ENCODE assay signal across 8 cellular contexts in genomic region chr19:1105217-1105872, GRCh38. TPM values are rescaled to one million over a fixed set of nuclear protein-coding genes. Genes with fewer than 3 reads are reported as not detected.
DNase-seq lines count a peak whose midpoint lies in the region; ATAC-seq and TF ChIP-seq lines count a peak whose summit lies in the region.

No MANE protein-coding gene starts in this region.

- no peaks in the 10 kb centered on the region for H3K79me1 ChIP-seq in mesendoderm (ENCODE audit: low read length)

- H3K27me3 ChIP-seq in mesendoderm (ENCODE audit: insufficient read depth, low read length, poor library complexity) = no peaks in the 10 kb centered on the region
- no peaks in the 10 kb centered on the region for H3K27me3 ChIP-seq in aorta (ENCODE audit: control insufficient read depth in 1 of 2, insufficient read depth in 2 of 2, low read length in 1 of 2)

- no TSS peak for BruUV-seq in MCF 10A (replicated peaks; lab: Mats Ljungman, UMichigan)

- H3K4me2 ChIP-seq in mesendoderm (ENCODE audit: low read length) = peak overlapping the region; percentile 96

- H2BK120ac ChIP-seq in mesendoderm (ENCODE audit: low read depth, low read length) = no peak overlapping the region

- H2BK15ac ChIP-seq in mesendoderm (replicated peaks; ENCODE audit: low read depth) = no peak overlapping the region

- H4K8ac ChIP-seq in mesendoderm (ENCODE audit: low read depth, low read length) = no peak overlapping the region

- H3K4me3 ChIP-seq in mesendoderm (ENCODE audit: low read length) = peak overlapping the region; percentile 66
- H3K4me3 ChIP-seq in aorta (ENCODE audit: low read length in 2 of 2) = peak overlapping the region; percentile 81 to 85

- no peak overlapping the region for H2AK5ac ChIP-seq in mesendoderm (ENCODE audit: low read length)

- peak overlapping the region; percentile 92 for H3K9ac ChIP-seq in mesendoderm (ENCODE audit: low read length)

- intact Hi-C loops in MCF 10A (cut with micrococcal nuclease) = no loop called here
- intact Hi-C loops in aorta (cut with DNase I) = no loop called here

- CTCF ChIA-PET in MCF 10A (lab: Yijun Ruan, JAX) = no interaction called here

- no peaks in the 10 kb centered on the region for H3K9me3 Mint-ChIP-seq in stimulated activated naive CD8-positive, alpha-beta T cell treated with anti-CD3 and anti-CD28 coated beads, Interleukin-15, Interleukin-2, amounts not matched to agents 100 ng/mL and 50 ng/mL, for 24 hours
- no peaks in the 10 kb centered on the region for H3K9me3 Mint-ChIP-seq in MCF 10A (ENCODE audit: unreplicated experiment)

- no peak overlapping the region for H3K18ac ChIP-seq in mesendoderm (ENCODE audit: low read length)

- H4K5ac ChIP-seq in mesendoderm (ENCODE audit: low read length) = no peak overlapping the region

- no peak overlapping the region for H3K4ac ChIP-seq in mesendoderm (ENCODE audit: low read depth, low read length)

- H3K9me3 ChIP-seq in aorta (ENCODE audit: control insufficient read depth, low read length) = no peaks in the 10 kb centered on the region

- peaks cover 4% of the 10 kb centered on the region for H3K79me2 ChIP-seq in mesendoderm (ENCODE audit: control insufficient read depth, insufficient read depth, low read length)

- H3K23ac ChIP-seq in mesendoderm (ENCODE audit: low read length) = no peak overlapping the region

- H3K36me3 ChIP-seq in mesendoderm (ENCODE audit: control insufficient read depth, insufficient read depth, low read length) = peaks cover 2% of the 10 kb centered on the region
- H3K36me3 ChIP-seq in aorta (ENCODE audit: control insufficient read depth in 1 of 2, insufficient read depth in 2 of 2, low read length in 1 of 2) = no peaks in the 10 kb centered on the region

- no peak for TF ChIP-seq CTCF in MCF 10A (IDR thresholded peaks at IDR 0.05; ENCODE audit: unreplicated experiment)

- H3K56ac ChIP-seq in mesendoderm (ENCODE audit: low read length) = peak overlapping the region; percentile 99

- H3K27ac ChIP-seq in mesendoderm (ENCODE audit: low read depth, low read length) = peak overlapping the region; percentile 99
- H3K27ac ChIP-seq in aorta (ENCODE audit: low read depth in 1 of 2, low read length in 2 of 2) = peak overlapping the region in 1 of 2 donors; percentile 75

- no peaks in the 10 kb centered on the region for H3K36me3 Mint-ChIP-seq in stimulated activated naive CD8-positive, alpha-beta T cell treated with anti-CD3 and anti-CD28 coated beads, Interleukin-15, Interleukin-2, amounts not matched to agents 100 ng/mL and 50 ng/mL, for 24 hours (ENCODE audit: low read depth)
- peaks cover 61% of the 10 kb centered on the region for H3K36me3 Mint-ChIP-seq in MCF 10A (ENCODE audit: insufficient read depth, unreplicated experiment)

- POLR2A ChIA-PET in MCF 10A (lab: Yijun Ruan, JAX) = interaction anchor here (1.2 to 6.6 kb wide), 9 partner anchors 11 to 111 kb away, joined by 3 to 73 read pairs (median 7); partner anchors contain the start of gene CNN2

- H3K27ac Mint-ChIP-seq in stimulated activated naive CD8-positive, alpha-beta T cell treated with anti-CD3 and anti-CD28 coated beads, Interleukin-15, Interleukin-2, amounts not matched to agents 100 ng/mL and 50 ng/mL, for 24 hours = no peak overlapping the region
- H3K27ac Mint-ChIP-seq in MCF 10A (ENCODE audit: low read depth, unreplicated experiment) = no peak overlapping the region

- H3K4me1 ChIP-seq in mesendoderm (ENCODE audit: control insufficient read depth, low read depth, low read length) = peaks cover 3% of the 10 kb centered on the region
- no peaks in the 10 kb centered on the region for H3K4me1 ChIP-seq in aorta (ENCODE audit: control insufficient read depth in 1 of 2, insufficient read depth in 2 of 2, low read length in 2 of 2)

- no peak overlapping the region for H2BK5ac ChIP-seq in mesendoderm (ENCODE audit: low read length)

- DNase-seq in stimulated activated naive CD8-positive, alpha-beta T cell treated with anti-CD3 and anti-CD28 coated beads, Interleukin-15, Interleukin-2, amounts not matched to agents 100 U/mL and 50 U/mL, for 24 hours = no peak
- DNase-seq in MCF 10A (ENCODE audit: unreplicated experiment) (no peak), mesendoderm (no peak), aorta (peak in 1 of 2 donors; percentile 74), OCI-M2 (lab: John Stamatoyannopoulos, UW; ENCODE audit: unreplicated experiment) (no peak), activated gamma-delta T cell treated with Interleukin-2 at 50 U/mL for 16 hours (no peak)

- peaks cover 32% of the 10 kb centered on the region for H3K4me1 Mint-ChIP-seq in stimulated activated naive CD8-positive, alpha-beta T cell treated with anti-CD3 and anti-CD28 coated beads, Interleukin-15, Interleukin-2, amounts not matched to agents 100 ng/mL and 50 ng/mL, for 24 hours (ENCODE audit: low read depth)
- peaks cover 6% of the 10 kb centered on the region for H3K4me1 Mint-ChIP-seq in MCF 10A (ENCODE audit: insufficient read depth, unreplicated experiment)

- H3K27me3 Mint-ChIP-seq in stimulated activated naive CD8-positive, alpha-beta T cell treated with anti-CD3 and anti-CD28 coated beads, Interleukin-15, Interleukin-2, amounts not matched to agents 100 ng/mL and 50 ng/mL, for 24 hours = no peaks in the 10 kb centered on the region
- H3K27me3 Mint-ChIP-seq in MCF 10A (ENCODE audit: insufficient read depth, unreplicated experiment) = no peaks in the 10 kb centered on the region

- no CpG with 5 or more reads among the region's 49 CpGs for WGBS in mesendoderm (ENCODE audit: extremely low coverage, insufficient coverage, low lambda C conversion rate)
- WGBS in aorta, 2 donors = 37% methylated on average over 47 to 49 of the region's 49 CpGs

- peak overlapping the region; percentile 76 for H3K4me3 Mint-ChIP-seq in stimulated activated naive CD8-positive, alpha-beta T cell treated with anti-CD3 and anti-CD28 coated beads, Interleukin-15, Interleukin-2, amounts not matched to agents 100 ng/mL and 50 ng/mL, for 24 hours
- H3K4me3 Mint-ChIP-seq in MCF 10A (ENCODE audit: unreplicated experiment) = peak overlapping the region; percentile 71

- no peak for ATAC-seq in stimulated activated naive CD8-positive, alpha-beta T cell treated with anti-CD3 and anti-CD28 coated beads, Interleukin-15, Interleukin-2, amounts not matched to agents 100 U/mL and 50 U/mL, for 24 hours
- ATAC-seq in aorta (ENCODE audit: low FRiP score) = no peak
- no peak for ATAC-seq in HG03442 (IDR thresholded peaks at IDR 0.05; ENCODE audit: unreplicated experiment)

RNA-seq across cellular contexts. Expression of gene GPX4, which starts 1.6 kb away (rescaled TPM):
- total RNA-seq in MCF 10A (2022) (179 and 191 TPM in 2 replicates), aorta (100 to 1,000 TPM; 165 to 236 TPM)
- 395 TPM for polyA plus RNA-seq in mesendoderm (2013, experiment 1 of 2)
- polyA plus RNA-seq in mesendoderm (2013, experiment 2 of 2) = 398 TPM
- polyA plus RNA-seq in aorta = 100 to 1,000 TPM; 696 to 786 TPM

RNA-seq across cellular contexts. Expression of gene POLR2E, which starts 10.2 kb away (rescaled TPM):
- total RNA-seq in MCF 10A (2022) (184 and 201 TPM in 2 replicates), aorta (10 to 100 TPM; 83.5 to 95.6 TPM)
- 206 TPM for polyA plus RNA-seq in mesendoderm (2013, experiment 1 of 2)
- 211 TPM for polyA plus RNA-seq in mesendoderm (2013, experiment 2 of 2)
- polyA plus RNA-seq in aorta = 100 to 1,000 TPM in 1 of 2 donors, 10 to 100 TPM in 1; 91.5 to 116 TPM

RNA-seq across cellular contexts. Expression of gene ARHGAP45, which starts 38.4 kb away (rescaled TPM):
- total RNA-seq in MCF 10A (2022) (11.9 and 15.3 TPM in 2 replicates), aorta (10 to 100 TPM; 15.3 to 38.6 TPM)
- 7.9 TPM for polyA plus RNA-seq in mesendoderm (2013, experiment 1 of 2)
- 8.0 TPM for polyA plus RNA-seq in mesendoderm (2013, experiment 2 of 2)
- 10 to 100 TPM in 1 of 2 donors, 1 to 10 TPM in 1; 7.4 to 21.8 TPM for polyA plus RNA-seq in aorta
